Comparison of ENCODE assay signal across 17 cellular contexts in the genomic region with DNA sequence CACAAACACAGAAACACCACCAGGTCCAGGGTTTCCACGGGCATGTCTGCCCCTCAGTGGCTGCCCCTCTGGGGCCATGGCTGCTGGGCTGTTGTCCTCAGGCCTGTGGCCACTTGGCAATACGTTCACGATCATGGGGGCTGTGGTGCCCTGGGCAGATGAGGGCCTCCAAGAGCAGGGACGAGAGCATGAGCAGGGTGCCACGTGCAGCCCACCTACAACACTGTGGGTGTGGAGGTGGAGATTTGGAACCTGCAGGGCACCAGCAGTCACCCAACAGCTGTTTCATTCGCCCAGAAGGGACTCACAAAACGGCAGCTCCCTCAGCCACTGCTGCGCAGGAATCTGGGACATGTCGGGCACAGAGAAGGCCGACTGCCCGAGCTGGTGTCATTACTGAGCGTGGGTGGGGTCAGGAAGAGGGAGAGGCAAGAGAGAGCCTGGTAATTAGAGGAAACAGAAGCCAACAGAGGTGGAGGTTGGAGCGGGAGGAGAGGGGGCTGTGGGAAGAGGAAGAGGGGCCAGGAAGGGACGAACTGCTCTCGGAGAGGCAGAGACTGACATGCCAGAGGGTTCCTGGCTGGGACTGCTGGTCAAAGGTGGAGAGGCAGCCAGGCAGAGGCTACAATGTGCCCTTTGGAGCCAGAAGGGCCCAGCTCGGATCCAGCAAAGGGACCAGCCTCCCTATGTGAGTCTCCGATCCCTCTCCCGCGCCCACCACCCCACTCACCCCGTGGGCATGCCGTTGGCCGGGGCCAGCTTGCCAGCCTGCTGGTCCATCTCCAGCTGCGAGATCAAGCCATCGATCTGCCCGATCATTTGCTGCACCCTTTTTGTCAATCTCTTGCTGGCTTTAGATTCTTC. TPM values are rescaled to one million over a fixed set of nuclear protein-coding genes. Genes with fewer than 3 reads are reported as not detected.
DNase-seq lines count a peak whose midpoint lies in the region; ATAC-seq, FAIRE-seq and TF ChIP-seq lines count a peak whose summit lies in the region.
"Had no signal": no experiment of that assay in that cellular context is flagged by ENCODE, and none has a peak within 500 bp of the region (broad histone marks: within the 10 kb centered on the region; RNA-seq: fewer than 3 reads in every experiment).

No MANE protein-coding gene starts in this region.

- no peaks in the 10 kb centered on the region for H4K20me1 ChIP-seq in HepG2 (ENCODE audit: insufficient read depth, low read length)
- no peaks in the 10 kb centered on the region for H4K20me1 ChIP-seq in osteoblast (ENCODE audit: insufficient read depth, low read length)

- 94 to 96% methylated on average over 17 to 25 of the region's 25 CpGs for WGBS in endodermal cell (ENCODE audit: insufficient coverage in 1 of 2, insufficient read length in 1 of 2), 2 experiments
- WGBS in HepG2 (ENCODE audit: low lambda C conversion rate), result 97% methylated on average over 21 of the region's 25 CpGs

- TF ChIP-seq POLR2A in HepG2 (IDR thresholded peaks at IDR 0.05; ENCODE audit: insufficient read depth in 1 of 2, low read depth in 2 of 2, low read length in 2 of 2), result no peak

- peak overlapping the region; percentile 41 for H3K27ac Mint-ChIP-seq in endodermal cell

- H3K79me2 ChIP-seq in HepG2 (ENCODE audit: insufficient read depth, low read length) (no peaks in the 10 kb centered on the region), osteoblast (ENCODE audit: insufficient read depth, low read length) (no peaks in the 10 kb centered on the region)

- BruUV-seq in HepG2 (replicated peaks; lab: Mats Ljungman, UMichigan), result no TSS peak

- no peak for ATAC-seq in RWPE2 (ENCODE audit: low read depth)
- ATAC-seq in HepG2, result no peak
- no peak for ATAC-seq in HG02678 (IDR thresholded peaks at IDR 0.05; ENCODE audit: unreplicated experiment)
- ATAC-seq: A549 had no signal

- H3K9me3 ChIP-seq in RWPE2 (ENCODE audit: severe bottlenecking) (no peaks in the 10 kb centered on the region), endodermal cell (ENCODE audit: control insufficient read depth, low read length) (no peaks in the 10 kb centered on the region), HepG2 (ENCODE audit: low read length) (no peaks in the 10 kb centered on the region), osteoblast (ENCODE audit: low read depth, low read length) (no peaks in the 10 kb centered on the region)
- H3K9me3 ChIP-seq: A549, BE2C had no signal

- intact Hi-C loops in HepG2 (cut with micrococcal nuclease; ENCODE audit: unreplicated experiment), result no loop called here

- H3K4me2 ChIP-seq in HepG2 (ENCODE audit: low read depth, low read length), result no peak overlapping the region
- H3K4me2 ChIP-seq in osteoblast (ENCODE audit: insufficient read depth, low read length), result no peak overlapping the region
- H3K4me2 ChIP-seq: A549 had no signal

- in situ Hi-C loops in HepG2 (cut with HindIII; ENCODE audit: extremely low pct_ligation_motif_present, low pct_unique_long_range_greater_than_20kb), result no loop called here

- H3K36me3 ChIP-seq in RWPE2 (ENCODE audit: low read depth), result peaks cover 71% of the 10 kb centered on the region
- peaks cover 54% of the 10 kb centered on the region for H3K36me3 ChIP-seq in endodermal cell (ENCODE audit: control insufficient read depth, insufficient read depth, low read length)
- peaks cover 20 to 59% of the 10 kb centered on the region in 2 experiments for H3K36me3 ChIP-seq in HepG2 (replicated peaks in 1 of 2; ENCODE audit: control insufficient read depth in 1 of 2, insufficient read depth in 2 of 2, low read length in 2 of 2)
- H3K36me3 ChIP-seq in osteoblast (ENCODE audit: insufficient read depth, low read length), result peaks cover 60% of the 10 kb centered on the region

- no peaks in the 10 kb centered on the region for H3K9me3 Mint-ChIP-seq in endodermal cell
- H3K9me3 Mint-ChIP-seq: CD4-positive, alpha-beta memory T cell had no signal

- H3K27ac ChIP-seq in RWPE2 (ENCODE audit: poor library complexity, severe bottlenecking) (no peak overlapping the region), endodermal cell (ENCODE audit: low read depth, low read length) (no peak overlapping the region), HepG2 (ENCODE audit: extremely low read length, insufficient read depth, low read length) (no peak overlapping the region), osteoblast (ENCODE audit: low read depth, low read length) (no peak overlapping the region)
- H3K27ac ChIP-seq: A549, C4-2B, GM23248 had no signal

- DNase-seq in RWPE2 (ENCODE audit: low spot score) (peak; percentile 55), endodermal cell (no peak), HepG2 (ENCODE audit: low spot score) (no peak), osteoblast (ENCODE audit: insufficient read length, low spot score, missing footprints) (peak; percentile 43), NCI-H1105 treated with DMSO at 0.1 percent for 48 hours (lab: John Stamatoyannopoulos, UW) (no peak)
- DNase-seq in NK-92 treated with Interleukin-12 subunit alpha and Interleukin-12 subunit beta, amount 100 ng/mL, for 24 hours (lab: John Stamatoyannopoulos, UW), result no peak
- DNase-seq: BE2C; CD4-positive, alpha-beta memory T cell; DMS79; EL; GM23248; H7 had no signal

- TF ChIP-seq RAD21 in HepG2 (CRISPR knock-in tag; IDR thresholded peaks at IDR 0.05), result no peak

- no peak for TF ChIP-seq EP300 in HepG2 (IDR thresholded peaks at IDR 0.05; ENCODE audit: low read depth in 2 of 2, low read length in 2 of 2)
- no peak for TF ChIP-seq EP300 in HepG2 (CRISPR knock-in tag; IDR thresholded peaks at IDR 0.05; ENCODE audit: borderline replicate concordance)

- no peak overlapping the region for H3K4me3 ChIP-seq in RWPE2 (ENCODE audit: severe bottlenecking)
- H3K4me3 ChIP-seq in endodermal cell (ENCODE audit: low read length), result no peak overlapping the region
- H3K4me3 ChIP-seq in HepG2 (replicated peaks in 1 of 3; ENCODE audit: insufficient read depth in 1 of 3, low read depth in 2 of 3, low read length in 3 of 3), result no peak overlapping the region
- H3K4me3 ChIP-seq in osteoblast (ENCODE audit: insufficient read depth, low read length), result no peak overlapping the region
- H3K4me3 ChIP-seq: A549, GM23248 had no signal

- CTCF ChIA-PET in HepG2 (lab: Yijun Ruan, JAX; ENCODE audit: low intra/inter-chr PET ratio, low total read pairs), result no interaction called here

- no peak for FAIRE-seq in HepG2 (lab: Jason Lieb, UNC)
- FAIRE-seq: A549, G401.6, GM12891 had no signal

- H3K9ac ChIP-seq in endodermal cell (ENCODE audit: extremely low read depth, low read length, poor library complexity, severe bottlenecking) (no peak overlapping the region), HepG2 (ENCODE audit: insufficient read depth, low read depth, low read length) (no peak overlapping the region)
- H3K9ac ChIP-seq: GM23248 had no signal

- no peaks in the 10 kb centered on the region for H3K4me1 Mint-ChIP-seq in endodermal cell

- H3K4me3 Mint-ChIP-seq in endodermal cell, result no peak overlapping the region
- H3K4me3 Mint-ChIP-seq: CD4-positive, alpha-beta memory T cell had no signal

- no peaks in the 10 kb centered on the region for H3K4me1 ChIP-seq in RWPE2 (ENCODE audit: insufficient read depth, poor library complexity, severe bottlenecking)
- no peaks in the 10 kb centered on the region for H3K4me1 ChIP-seq in endodermal cell (ENCODE audit: control insufficient read depth, insufficient read depth, low read length)
- H3K4me1 ChIP-seq in HepG2 (ENCODE audit: insufficient read depth, low read length), result no peaks in the 10 kb centered on the region
- H3K4me1 ChIP-seq in osteoblast (ENCODE audit: insufficient read depth, low read length), result no peaks in the 10 kb centered on the region
- H3K4me1 ChIP-seq: A549, BE2C had no signal

- H3K27me3 ChIP-seq in RWPE2 (ENCODE audit: insufficient read depth, poor library complexity, severe bottlenecking), result no peaks in the 10 kb centered on the region
- no peaks in the 10 kb centered on the region for H3K27me3 ChIP-seq in endodermal cell (ENCODE audit: control insufficient read depth, insufficient read depth, low read length, poor library complexity, severe bottlenecking)
- no peaks in the 10 kb centered on the region for H3K27me3 ChIP-seq in HepG2 (ENCODE audit: control insufficient read depth in 1 of 2, insufficient read depth in 2 of 2, low read length in 2 of 2)
- H3K27me3 ChIP-seq in osteoblast (ENCODE audit: insufficient read depth, low read length), result no peaks in the 10 kb centered on the region
- H3K27me3 ChIP-seq: BE2C had no signal

- POLR2A ChIA-PET in HepG2 (lab: Yijun Ruan, JAX), result no interaction called here

- no peaks in the 10 kb centered on the region for H3K27me3 Mint-ChIP-seq in endodermal cell (ENCODE audit: insufficient read depth)
- H3K27me3 Mint-ChIP-seq: CD4-positive, alpha-beta memory T cell had no signal

- no peak overlapping the region for H2AFZ ChIP-seq in HepG2 (ENCODE audit: low read length)
- H2AFZ ChIP-seq in osteoblast (ENCODE audit: low read length), result no peak overlapping the region
- H2AFZ ChIP-seq: GM23248 had no signal

- TF ChIP-seq CTCF in RWPE2 (IDR thresholded peaks at IDR 0.05; ENCODE audit: poor library complexity, severe bottlenecking) (no peak), endodermal cell (conservative IDR thresholded peaks at IDR 0.05) (no peak), HepG2 (CRISPR knock-in tag; IDR thresholded peaks at IDR 0.05) (no peak), osteoblast (IDR thresholded peaks at IDR 0.05; ENCODE audit: extremely low read depth, low read depth, low read length) (no peak)

- H3K36me3 Mint-ChIP-seq in endodermal cell (ENCODE audit: low read depth), result peaks cover 64% of the 10 kb centered on the region

RNA-seq across cellular contexts. Expression of a gene that starts 23.1 kb away (rescaled TPM):
- total RNA-seq in endodermal cell (100 to 1,000 TPM; 107 to 125 TPM), HepG2 (2016; rRNA removed; fragmentation: Illumina TruSeq; extraction: Trizol) (40.2 and 103 TPM in 2 replicates), osteoblast (0.29 and 0.36 TPM in 2 replicates)
- 86.3 TPM for polyA plus RNA-seq in endodermal cell (2013, experiment 1 of 2)
- polyA plus RNA-seq in endodermal cell (2013, experiment 2 of 2), result 66.7 TPM
- 18.3 and 22.4 TPM in 2 replicates for total RNA-seq in HepG2 (2016; cell fraction: cytosol; rRNA removed; fragmentation: Illumina TruSeq; extraction: Trizol; ENCODE audit: low read depth)
- total RNA-seq in HepG2 (2016; cell fraction: insoluble cytoplasmic fraction; rRNA removed; fragmentation: Illumina TruSeq; extraction: Trizol), result 38.7 and 106 TPM in 2 replicates
- total RNA-seq in HepG2 (2016; cell fraction: membrane; rRNA removed; fragmentation: Illumina TruSeq; extraction: Trizol), result 39.4 and 45.4 TPM in 2 replicates
- total RNA-seq in HepG2 (2016; cell fraction: nucleus; rRNA removed; fragmentation: Illumina TruSeq; extraction: Trizol), result 114 and 144 TPM in 2 replicates
- polyA plus RNA-seq in HepG2 (2011; rRNA removed), result 109 and 159 TPM in 2 replicates
- 87.8 and 132 TPM in 2 replicates for polyA plus RNA-seq in HepG2 (2011; cell fraction: cytosol; rRNA removed)
- polyA plus RNA-seq in HepG2 (2011; cell fraction: nucleus; rRNA removed), result 914 and 1,354 TPM in 2 replicates
- polyA plus RNA-seq in HepG2 (2012), result 127 and 140 TPM in 2 replicates
- polyA plus RNA-seq in HepG2 (2016; cell fraction: cytosol; fragmentation: Illumina TruSeq; extraction: Trizol; ENCODE audit: low read depth), result 6.7 and 7.6 TPM in 2 replicates
- 36.5 and 42.1 TPM in 2 replicates for polyA plus RNA-seq in HepG2 (2016; cell fraction: insoluble cytoplasmic fraction; fragmentation: Illumina TruSeq; extraction: Trizol; ENCODE audit: low read depth)
- 24.3 and 24.6 TPM in 2 replicates for polyA plus RNA-seq in HepG2 (2016; cell fraction: membrane; fragmentation: Illumina TruSeq; extraction: Trizol; ENCODE audit: low read depth)
- polyA plus RNA-seq in HepG2 (2016; cell fraction: nucleus; fragmentation: Illumina TruSeq; extraction: Trizol; ENCODE audit: insufficient read depth, low read depth), result 393 and 407 TPM in 2 replicates
- 7.3 and 222 TPM in 2 replicates for polyA minus RNA-seq in HepG2 (2011; rRNA and poly(A)+ RNA removed; ENCODE audit: low replicate concordance)
- 97.8 and 100 TPM in 2 replicates for polyA minus RNA-seq in HepG2 (2011; cell fraction: cytosol; rRNA and poly(A)+ RNA removed)
- 130 and 153 TPM in 2 replicates for polyA minus RNA-seq in HepG2 (2011; cell fraction: nucleus; rRNA and poly(A)+ RNA removed)
- polyA plus RNA-seq: CD4-positive, alpha-beta memory T cell had no signal

RNA-seq across cellular contexts. Expression of a gene that starts 39.7 kb away (rescaled TPM):
- 10 to 100 TPM; 45.7 to 52.4 TPM for total RNA-seq in endodermal cell
- 22.3 TPM for polyA plus RNA-seq in endodermal cell (2013, experiment 1 of 2)
- 22.7 TPM for polyA plus RNA-seq in endodermal cell (2013, experiment 2 of 2)
- 29.4 and 41.6 TPM in 2 replicates for total RNA-seq in HepG2 (2016; rRNA removed; fragmentation: Illumina TruSeq; extraction: Trizol)
- 5.3 and 7.1 TPM in 2 replicates for total RNA-seq in HepG2 (2016; cell fraction: cytosol; rRNA removed; fragmentation: Illumina TruSeq; extraction: Trizol; ENCODE audit: low read depth)
- 25.4 and 43.2 TPM in 2 replicates for total RNA-seq in HepG2 (2016; cell fraction: insoluble cytoplasmic fraction; rRNA removed; fragmentation: Illumina TruSeq; extraction: Trizol)
- total RNA-seq in HepG2 (2016; cell fraction: membrane; rRNA removed; fragmentation: Illumina TruSeq; extraction: Trizol), result 10.6 and 10.8 TPM in 2 replicates
- total RNA-seq in HepG2 (2016; cell fraction: nucleus; rRNA removed; fragmentation: Illumina TruSeq; extraction: Trizol), result 39.8 and 46.4 TPM in 2 replicates
- 9.7 and 14.7 TPM in 2 replicates for polyA plus RNA-seq in HepG2 (2011; rRNA removed)
- 6.3 and 8.5 TPM in 2 replicates for polyA plus RNA-seq in HepG2 (2011; cell fraction: cytosol; rRNA removed)
- 56.2 and 61.1 TPM in 2 replicates for polyA plus RNA-seq in HepG2 (2011; cell fraction: nucleus; rRNA removed)
- 12.6 and 16.7 TPM in 2 replicates for polyA plus RNA-seq in HepG2 (2012)
- 1.6 and 2.1 TPM in 2 replicates for polyA plus RNA-seq in HepG2 (2016; cell fraction: cytosol; fragmentation: Illumina TruSeq; extraction: Trizol; ENCODE audit: low read depth)
- polyA plus RNA-seq in HepG2 (2016; cell fraction: insoluble cytoplasmic fraction; fragmentation: Illumina TruSeq; extraction: Trizol; ENCODE audit: low read depth), result 14.8 and 19.6 TPM in 2 replicates
- polyA plus RNA-seq in HepG2 (2016; cell fraction: membrane; fragmentation: Illumina TruSeq; extraction: Trizol; ENCODE audit: low read depth), result 3.7 and 4.3 TPM in 2 replicates
- 74.4 and 84.9 TPM in 2 replicates for polyA plus RNA-seq in HepG2 (2016; cell fraction: nucleus; fragmentation: Illumina TruSeq; extraction: Trizol; ENCODE audit: insufficient read depth, low read depth)
- polyA minus RNA-seq in HepG2 (2011; rRNA and poly(A)+ RNA removed; ENCODE audit: low replicate concordance), result 41.3 and 51.6 TPM in 2 replicates
- polyA minus RNA-seq in HepG2 (2011; cell fraction: cytosol; rRNA and poly(A)+ RNA removed), result 26.3 and 30.1 TPM in 2 replicates
- polyA minus RNA-seq in HepG2 (2011; cell fraction: nucleus; rRNA and poly(A)+ RNA removed), result 21.1 and 31.3 TPM in 2 replicates
- total RNA-seq in osteoblast, result 68.4 and 75.3 TPM in 2 replicates

RNA-seq across cellular contexts. Expression of a gene that starts 55.0 kb away (rescaled TPM):
- total RNA-seq in endodermal cell (100 to 1,000 TPM; 153 to 208 TPM), HepG2 (2016; rRNA removed; fragmentation: Illumina TruSeq; extraction: Trizol) (62.0 and 65.9 TPM in 2 replicates), osteoblast (53.0 and 58.6 TPM in 2 replicates)
- polyA plus RNA-seq in endodermal cell (2013, experiment 1 of 2), result 137 TPM
- polyA plus RNA-seq in endodermal cell (2013, experiment 2 of 2), result 132 TPM
- 184 and 195 TPM in 2 replicates for total RNA-seq in HepG2 (2016; cell fraction: cytosol; rRNA removed; fragmentation: Illumina TruSeq; extraction: Trizol; ENCODE audit: low read depth)
- total RNA-seq in HepG2 (2016; cell fraction: insoluble cytoplasmic fraction; rRNA removed; fragmentation: Illumina TruSeq; extraction: Trizol), result 53.2 and 63.6 TPM in 2 replicates
- 147 and 176 TPM in 2 replicates for total RNA-seq in HepG2 (2016; cell fraction: membrane; rRNA removed; fragmentation: Illumina TruSeq; extraction: Trizol)
- 58.7 and 66.8 TPM in 2 replicates for total RNA-seq in HepG2 (2016; cell fraction: nucleus; rRNA removed; fragmentation: Illumina TruSeq; extraction: Trizol)
- polyA plus RNA-seq in HepG2 (2011; rRNA removed), result 19.4 and 22.0 TPM in 2 replicates
- 11.1 and 12.8 TPM in 2 replicates for polyA plus RNA-seq in HepG2 (2011; cell fraction: cytosol; rRNA removed)
- 56.9 and 75.7 TPM in 2 replicates for polyA plus RNA-seq in HepG2 (2011; cell fraction: nucleus; rRNA removed)
- 26.3 and 32.9 TPM in 2 replicates for polyA plus RNA-seq in HepG2 (2012)
- polyA plus RNA-seq in HepG2 (2016; cell fraction: cytosol; fragmentation: Illumina TruSeq; extraction: Trizol; ENCODE audit: low read depth), result 11.4 and 12.5 TPM in 2 replicates
- polyA plus RNA-seq in HepG2 (2016; cell fraction: insoluble cytoplasmic fraction; fragmentation: Illumina TruSeq; extraction: Trizol; ENCODE audit: low read depth), result 37.5 and 47.3 TPM in 2 replicates
- 30.1 and 30.2 TPM in 2 replicates for polyA plus RNA-seq in HepG2 (2016; cell fraction: membrane; fragmentation: Illumina TruSeq; extraction: Trizol; ENCODE audit: low read depth)
- 107 and 112 TPM in 2 replicates for polyA plus RNA-seq in HepG2 (2016; cell fraction: nucleus; fragmentation: Illumina TruSeq; extraction: Trizol; ENCODE audit: insufficient read depth, low read depth)
- 72.2 and 123 TPM in 2 replicates for polyA minus RNA-seq in HepG2 (2011; rRNA and poly(A)+ RNA removed; ENCODE audit: low replicate concordance)
- 27.9 and 31.4 TPM in 2 replicates for polyA minus RNA-seq in HepG2 (2011; cell fraction: cytosol; rRNA and poly(A)+ RNA removed)
- 66.3 and 67.3 TPM in 2 replicates for polyA minus RNA-seq in HepG2 (2011; cell fraction: nucleus; rRNA and poly(A)+ RNA removed)

Comparison
In these comparisons a context has a peak if more than half of its experiments do, and no peak if none do; other contexts are left out.
1. DNase-seq: peak in RWPE2 (single experiment) and osteoblast (single experiment); none in endodermal cell (single experiment), HepG2 (single experiment), NCI-H1105 treated with DMSO at 0.1 percent for 48 hours (single experiment) and NK-92 treated with Interleukin-12 subunit alpha and Interleukin-12 subunit beta, amount 100 ng/mL, for 24 hours (single experiment).
2. RNA of a gene that starts 23.1 kb away (total RNA-seq): 107 to 125 TPM in endodermal cell and 18.3 to 144 TPM in HepG2; 0.29 to 0.36 TPM in osteoblast; every median in the first group is over 10 times any median in the second.